8 cellular contexts compared by ENCODE assay signal in the genomic region with DNA sequence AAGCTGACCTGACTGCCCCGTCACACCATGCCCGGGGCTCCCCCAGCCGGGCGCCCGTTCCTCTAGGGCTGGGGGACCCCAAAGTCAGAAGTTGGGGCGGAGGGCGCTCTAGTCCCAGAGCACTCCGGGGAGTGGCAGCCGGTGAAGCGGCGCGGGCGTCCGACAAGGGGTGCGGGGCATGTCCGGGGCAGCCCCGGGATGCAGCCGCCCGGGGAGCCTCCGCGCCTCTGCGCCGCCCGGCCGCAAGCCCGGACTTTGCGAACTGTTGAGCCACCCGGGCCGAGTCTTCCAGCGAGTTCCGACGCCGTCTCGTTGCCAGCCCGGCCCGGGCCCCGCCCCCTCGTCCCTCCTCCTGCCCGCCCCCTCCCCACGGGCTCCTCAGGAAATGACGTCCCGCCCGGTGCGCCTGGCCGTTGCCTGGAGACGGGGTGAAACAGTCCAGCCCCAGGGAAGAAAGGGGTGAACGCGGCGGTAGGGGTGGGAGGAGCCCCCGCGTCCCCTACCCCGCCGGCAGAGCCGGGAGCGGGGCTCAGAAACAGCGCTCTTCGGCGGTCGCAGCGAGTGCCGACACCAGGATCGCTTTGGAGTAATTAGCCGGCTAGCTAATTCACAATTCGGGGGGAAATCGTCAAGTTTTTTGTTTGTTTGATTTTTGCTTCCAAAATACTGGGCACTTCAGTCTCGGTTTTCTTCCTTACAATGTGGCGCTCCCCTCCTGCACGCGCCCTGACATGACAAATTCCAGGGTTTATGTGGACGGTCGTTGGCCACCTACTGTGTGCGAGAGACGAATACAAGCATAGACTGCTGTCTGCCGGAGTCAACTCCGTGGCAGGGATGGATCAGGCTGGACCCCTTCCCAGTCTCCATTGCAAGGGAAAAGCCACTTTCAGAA. TPM values are rescaled to one million over a fixed set of nuclear protein-coding genes. Genes with fewer than 3 reads are reported as not detected.
A peak's percentile ranks its signal among the peaks of the same experiment; 100 is the strongest.
DNase-seq lines count a peak whose midpoint lies in the region; ATAC-seq and TF ChIP-seq lines count a peak whose summit lies in the region.

WHRN (minus strand) TSS at position 287 of the 895 bp plus-strand sequence. CDS start 672 bp downstream, outside the sequence.

- in situ Hi-C loops in IMR-90 (cut with MboI; ENCODE audit: low sequenced_read_pairs) = no loop called here

- dilution Hi-C loops in IMR-90 (cut with HindIII; ENCODE audit: low sequenced_read_pairs, unreplicated experiment) = no loop called here

- H3K9ac ChIP-seq in IMR-90 (ENCODE audit: low read depth, low read length) (peak within 1 kb of the TSS; percentile 28; the same call in 1 of the 2 replicates), mucosa of stomach (ENCODE audit: low read length) (peak within 1 kb of the TSS; percentile 60)

- no peaks in the 10 kb centered on the region for H3K36me3 ChIP-seq in IMR-90 (ENCODE audit: control insufficient read depth, insufficient read depth, low read length)
- no peaks in the 10 kb centered on the region for H3K36me3 ChIP-seq in esophagus muscularis mucosa
- H3K36me3 ChIP-seq in mucosa of stomach (ENCODE audit: control insufficient read depth, insufficient read depth, low read length) = no peaks in the 10 kb centered on the region

- no peak within 1 kb of the TSS for H2BK15ac ChIP-seq in IMR-90 (ENCODE audit: low read depth, low read length)

- no peaks in the 10 kb centered on the region for H3K79me1 ChIP-seq in IMR-90 (ENCODE audit: low read depth in 1 of 2, low read length in 2 of 2)

- 0 out of 2 replicates have a peak within 1 kb of the TSS, but pooled peaks have one; percentile 6 for H3K23ac ChIP-seq in IMR-90 (ENCODE audit: low read depth, low read length)

- H3K27ac ChIP-seq in IMR-90 (ENCODE audit: insufficient read depth, low read length) (no peak within 1 kb of the TSS), esophagus muscularis mucosa (replicated peaks in 1 of 4) (peak within 1 kb of the TSS; percentile 87 to 90 (median 88))

- H4K20me1 ChIP-seq in IMR-90 (ENCODE audit: insufficient read depth, low read length) = peaks cover 3% of the 10 kb centered on the region; the same call in 1 of the 2 replicates

- peaks cover 11% of the 10 kb centered on the region for H3K4me1 ChIP-seq in IMR-90 (ENCODE audit: control insufficient read depth, insufficient read depth, low read length)
- peaks cover 11 to 56% (median 44%) of the 10 kb centered on the region in 4 donors for H3K4me1 ChIP-seq in esophagus muscularis mucosa
- peaks cover 8% of the 10 kb centered on the region for H3K4me1 ChIP-seq in mucosa of stomach (ENCODE audit: control insufficient read depth, insufficient read depth, low read length)

- H3K4me2 ChIP-seq in IMR-90 (ENCODE audit: low read depth, low read length) = peak within 1 kb of the TSS; percentile 73

- H2BK120ac ChIP-seq in IMR-90 (ENCODE audit: low read depth, low read length) = no peak within 1 kb of the TSS

- intact Hi-C loops in IMR-90 (cut with micrococcal nuclease) (loop anchor here (1.0 to 10.0 kb wide), 3 partner anchors 82 to 171 kb away; partner anchors contain the start of gene ATP6V1G1), esophagus muscularis mucosa (cut with DNase I) (loop anchor here (5.0 to 10.0 kb wide), 2 partner anchors 98 to 109 kb away; partner anchors contain the start of gene TMEM268)

- no peak for TF ChIP-seq EP300 in esophagus muscularis mucosa (IDR thresholded peaks at IDR 0.05)

- DNase-seq in CD1c-positive myeloid dendritic cell (ENCODE audit: extremely low spot score) (peak; percentile 92), IMR-90 (peak; percentile 76), esophagus muscularis mucosa (ENCODE audit: extremely low spot score) (peak; percentile 98)
- peak; percentile 86 to 89 for DNase-seq in activated T-cell treated with anti-CD3 and anti-CD28 coated beads, Interleukin-2, amount 50 U/mL, for 48 hours
- peak; percentile 86 to 88 for DNase-seq in stimulated activated CD8-positive, alpha-beta memory T cell treated with anti-CD3 and anti-CD28 coated beads, Interleukin-4, amount 100 ng/mL, for 1 hour (ENCODE audit: low read depth in 2 of 2, low spot score in 1 of 2)

- WGBS in IMR-90 (ENCODE audit: extremely low coverage in 2 of 2, insufficient read length in 1 of 2), 2 experiments = 1% methylated on average over 38 of the region's 75 CpGs; no CpG with 5 or more reads in 1 of the 2 experiments
- WGBS in esophagus muscularis mucosa = 1% methylated on average over 31 of the region's 75 CpGs

- no peak within 1 kb of the TSS for H4K91ac ChIP-seq in IMR-90 (ENCODE audit: insufficient read depth, low read depth, low read length)

- H3K9me3 ChIP-seq in IMR-90 (ENCODE audit: control insufficient read depth, insufficient read depth, low read length) (no peaks in the 10 kb centered on the region), esophagus muscularis mucosa (no peaks in the 10 kb centered on the region), mucosa of stomach (ENCODE audit: control insufficient read depth, low read length) (no peaks in the 10 kb centered on the region)

- peak within 1 kb of the TSS; percentile 2; the same call in 1 of the 2 replicates for H3K4ac ChIP-seq in IMR-90 (ENCODE audit: low read depth, low read length)

- no TSS peak for BruUV-seq in IMR-90 (replicated peaks; lab: Mats Ljungman, UMichigan)

- peak within 1 kb of the TSS; percentile 71 for H3K4me3 ChIP-seq in IMR-90 (ENCODE audit: insufficient read depth, low read depth, low read length)
- peak within 1 kb of the TSS; percentile 61 to 89 (median 68) for H3K4me3 ChIP-seq in esophagus muscularis mucosa
- H3K4me3 ChIP-seq in mucosa of stomach (ENCODE audit: low read length) = peak within 1 kb of the TSS; percentile 20

- no peak for TF ChIP-seq RAD21 in IMR-90 (IDR thresholded peaks at IDR 0.05; ENCODE audit: low read length)

- ATAC-seq in GM21390 (IDR thresholded peaks at IDR 0.05; ENCODE audit: unreplicated experiment) (peak; percentile 90), IMR-90 (ENCODE audit: low read depth) (peak; percentile 83)

- POLR2A ChIA-PET in IMR-90 (lab: Charles Lee; ENCODE audit: unreplicated experiment) = no interaction called here

- H3K56ac ChIP-seq in IMR-90 (ENCODE audit: extremely low read depth, insufficient read depth, low read length) = no peak within 1 kb of the TSS

- H2BK5ac ChIP-seq in IMR-90 (ENCODE audit: low read depth, low read length, poor library complexity, severe bottlenecking) = no peak within 1 kb of the TSS

- peak; percentile 87 for TF ChIP-seq POLR2A in IMR-90 (IDR thresholded peaks at IDR 0.05; ENCODE audit: low read depth, low read length)
- TF ChIP-seq POLR2A in esophagus muscularis mucosa (IDR thresholded peaks at IDR 0.05; ENCODE audit: low read depth) = no peak

- H2AFZ ChIP-seq in IMR-90 (replicated peaks; ENCODE audit: low read length, poor library complexity) = peak within 1 kb of the TSS; percentile 93

- H3K9me1 ChIP-seq in IMR-90 (ENCODE audit: insufficient read depth, low read length) = peaks cover 5% of the 10 kb centered on the region; the same call in 1 of the 2 replicates

- no peak within 1 kb of the TSS for H3K14ac ChIP-seq in IMR-90 (replicated peaks; ENCODE audit: low read depth, low read length)

- H3K18ac ChIP-seq in IMR-90 (ENCODE audit: low read depth, low read length) = no peak within 1 kb of the TSS

- H2AK9ac ChIP-seq in IMR-90 (replicated peaks; ENCODE audit: low read depth, low read length, poor library complexity) = peak within 1 kb of the TSS; percentile 77

- TF ChIP-seq CTCF in IMR-90 (conservative IDR thresholded peaks at IDR 0.05; ENCODE audit: low read depth, low read length) (peak; percentile 11; the same call in 1 of the 2 replicates), esophagus muscularis mucosa (IDR thresholded peaks at IDR 0.05) (no peak)

- peak within 1 kb of the TSS in 1 of 2 experiments; percentile 46; a peak in 1 of 4 replicates for H4K8ac ChIP-seq in IMR-90 (ENCODE audit: low read depth in 2 of 2, low read length in 2 of 2)

- peaks cover 36% of the 10 kb centered on the region for H3K27me3 ChIP-seq in IMR-90 (ENCODE audit: control insufficient read depth, insufficient read depth, low read length)
- H3K27me3 ChIP-seq in esophagus muscularis mucosa = no peaks in the 10 kb centered on the region
- peaks cover 23% of the 10 kb centered on the region for H3K27me3 ChIP-seq in mucosa of stomach (ENCODE audit: control insufficient read depth, insufficient read depth, low read length)

- H2AK5ac ChIP-seq in IMR-90 (ENCODE audit: low read depth, low read length) = no peak within 1 kb of the TSS

- CTCF ChIA-PET in IMR-90 (lab: Yijun Ruan, JAX) = interaction anchor here (0.6 kb wide), 1 partner anchor 207 kb away, joined by 3 read pairs; no protein-coding TSS in a partner anchor

- no peak within 1 kb of the TSS for H2BK20ac ChIP-seq in IMR-90 (ENCODE audit: low read depth, low read length)

- H4K5ac ChIP-seq in IMR-90 (ENCODE audit: low read depth, low read length) = no peak within 1 kb of the TSS

TF ChIP-seq in IMR-90, 13 proteins besides CTCF, POLR2A, EP300 and RAD21 (continues in another document):
- no peak for TF ChIP-seq RFX5 (IDR thresholded peaks at IDR 0.05; ENCODE audit: low read depth, low read length)
- no peak for TF ChIP-seq RCOR1 (IDR thresholded peaks at IDR 0.05; ENCODE audit: insufficient replicate concordance, low read length)
- peak; percentile 82; the same call in 1 of the 2 replicates for TF ChIP-seq MAZ (IDR thresholded peaks at IDR 0.05; ENCODE audit: borderline replicate concordance, low read depth, low read length)
- 0 out of 2 replicates have a peak, but pooled peaks have one; percentile 13 for TF ChIP-seq MXI1 (IDR thresholded peaks at IDR 0.05; ENCODE audit: borderline replicate concordance, low read depth, low read length)
- TF ChIP-seq BHLHE40 (IDR thresholded peaks at IDR 0.05; ENCODE audit: low read depth, low read length) = no peak
- TF ChIP-seq FOS (IDR thresholded peaks at IDR 0.05; ENCODE audit: low read depth, low read length) = no peak

TF ChIP-seq in PFSK-1, 5 proteins besides CTCF, POLR2A, EP300 and RAD21:
- TF ChIP-seq TAF1 (IDR thresholded peaks at IDR 0.05; ENCODE audit: borderline replicate concordance, insufficient read depth, low read length) = no peak
- TF ChIP-seq SIN3A (IDR thresholded peaks at IDR 0.05; ENCODE audit: borderline replicate concordance, insufficient read depth, low read length) = 0 out of 2 replicates have a peak, but pooled peaks have one; percentile 54
- peak; percentile 44 for TF ChIP-seq FOXP2 (optimal IDR thresholded peaks at IDR 0.05; ENCODE audit: borderline replicate concordance, extremely low read depth, extremely low read length, insufficient read depth)

RNA-seq across cellular contexts. Expression of gene WHRN, which starts in this region (rescaled TPM):
- 0.18 and 0.28 TPM in 2 replicates for total RNA-seq in IMR-90 (2012; rRNA removed)
- polyA plus RNA-seq in IMR-90 (2012; rRNA removed) = 2.6 and 2.8 TPM in 2 replicates
- 1.3 and 2.8 TPM in 2 replicates for polyA plus RNA-seq in IMR-90 (2012; cell fraction: cytosol; rRNA removed)
- polyA plus RNA-seq in IMR-90 (2012; cell fraction: nucleus; rRNA removed; ENCODE audit: low replicate concordance) = 14.2 and 20.9 TPM in 2 replicates
- 6.7 TPM for polyA plus RNA-seq in PFSK-1 (2012; ENCODE audit: insufficient read length, low read depth)
- total RNA-seq in esophagus muscularis mucosa = 10 to 100 TPM in 2 of 4 donors, 1 to 10 TPM in 2; 8.1 to 12.6 (median 10.7) TPM

Comparison
In these comparisons a context has a peak if more than half of its experiments do, and no peak if none do; other contexts are left out.
1. H3K4me3 ChIP-seq: peak in every context shown above with its lines; median percentile 71 in IMR-90; 68 in esophagus muscularis mucosa; 20 in mucosa of stomach.